ENCODE assay signal across 16 cellular contexts in genomic region chr15:28974142-28974541, GRCh38.
DNase-seq lines count a peak whose midpoint lies in the region; ATAC-seq and TF ChIP-seq lines count a peak whose summit lies in the region.
"Had no signal": no experiment of that assay in that cellular context is flagged by ENCODE, and none has a peak within 500 bp of the region (broad histone marks: within the 10 kb centered on the region; RNA-seq: fewer than 3 reads in every experiment).

No MANE protein-coding gene starts in this region.

- no peaks in the 10 kb centered on the region for H3K27me3 Mint-ChIP-seq in activated naive CD8-positive, alpha-beta T cell
- no peaks in the 10 kb centered on the region for H3K27me3 Mint-ChIP-seq in naive thymus-derived CD8-positive, alpha-beta T cell

- no peaks in the 10 kb centered on the region for H3K9me3 ChIP-seq in transverse colon
- H3K9me3 ChIP-seq: breast epithelium, gastroesophageal sphincter had no signal

- H3K4me3 Mint-ChIP-seq in activated naive CD8-positive, alpha-beta T cell, result peak overlapping the region; percentile 14
- peak overlapping the region; percentile 21 to 79 (median 60) for H3K4me3 Mint-ChIP-seq in naive thymus-derived CD8-positive, alpha-beta T cell
- H3K4me3 Mint-ChIP-seq: CD14-positive monocyte had no signal

- H3K4me3 ChIP-seq in transverse colon, result no peak overlapping the region
- H3K4me3 ChIP-seq: breast epithelium, gastroesophageal sphincter had no signal

- no peaks in the 10 kb centered on the region for H3K27me3 ChIP-seq in transverse colon
- H3K27me3 ChIP-seq: breast epithelium had no signal

- no peak overlapping the region for H3K27ac ChIP-seq in transverse colon
- H3K27ac ChIP-seq: breast epithelium, gastroesophageal sphincter had no signal

- H3K36me3 Mint-ChIP-seq in activated naive CD8-positive, alpha-beta T cell, result no peaks in the 10 kb centered on the region
- peaks cover 0 to 15% (median 2%) of the 10 kb centered on the region in 3 donors for H3K36me3 Mint-ChIP-seq in naive thymus-derived CD8-positive, alpha-beta T cell
- H3K36me3 Mint-ChIP-seq: CD14-positive monocyte had no signal

- TF ChIP-seq POLR2A in transverse colon (IDR thresholded peaks at IDR 0.05), result no peak

- DNase-seq in activated gamma-delta T cell treated with Interleukin-2 at 50 U/mL for 16 hours (peak; percentile 50), activated gamma-delta T cell (lab: John Stamatoyannopoulos, UW) (no peak), transverse colon (peak; percentile 16), pons (ENCODE audit: low spot score) (no peak), C1 segment of cervical spinal cord (lab: John Stamatoyannopoulos, UW) (no peak)
- DNase-seq in naive thymus-derived CD8-positive, alpha-beta T cell, result peak; percentile 23 to 84 (median 68)
- DNase-seq: ACHN, KG1, NCI-H1048, NCI-H2081, trophoblast cell had no signal

- peak; percentile 97 to 98 for ATAC-seq in naive thymus-derived CD8-positive, alpha-beta T cell
- ATAC-seq in GM21786 (IDR thresholded peaks at IDR 0.05; ENCODE audit: unreplicated experiment), result no peak
- ATAC-seq: gastroesophageal sphincter had no signal

- in situ Hi-C loops in transverse colon (cut with MboI; ENCODE audit: low pct_ligation_motif_present in 1 of 4, low pct_unique_long_range_greater_than_20kb in 1 of 4, low sequenced_read_pairs in 3 of 4), result no loop called here

- WGBS in transverse colon (ENCODE audit: low coverage in 1 of 2), 2 donors, result 71 to 84% methylated on average over 1 to 7 of the region's 7 CpGs

- no peak for TF ChIP-seq EP300 in transverse colon (IDR thresholded peaks at IDR 0.05; ENCODE audit: low read depth)

- intact Hi-C loops in transverse colon (cut with DNase I; ENCODE audit: low total_unique reads), result no loop called here

- POLR2A ChIA-PET in naive thymus-derived CD8-positive, alpha-beta T cell (lab: Charles Lee), result interaction anchor here (0.6 to 2.7 kb wide), 14 partner anchors 11 to 88 kb away, joined by 3 to 9 read pairs (median 4); partner anchors contain the start of gene APBA2

- no peak for TF ChIP-seq CTCF in transverse colon (IDR thresholded peaks at IDR 0.05)

- peak overlapping the region; percentile 65 for H3K27ac Mint-ChIP-seq in activated naive CD8-positive, alpha-beta T cell
- peak overlapping the region; percentile 46 to 96 (median 92) for H3K27ac Mint-ChIP-seq in naive thymus-derived CD8-positive, alpha-beta T cell
- H3K27ac Mint-ChIP-seq: CD14-positive monocyte had no signal

- H3K4me1 Mint-ChIP-seq in activated naive CD8-positive, alpha-beta T cell (ENCODE audit: low read depth), result peaks cover 50% of the 10 kb centered on the region
- H3K4me1 Mint-ChIP-seq in naive thymus-derived CD8-positive, alpha-beta T cell, result peaks cover 25 to 71% (median 60%) of the 10 kb centered on the region in 4 donors
- H3K4me1 Mint-ChIP-seq: CD14-positive monocyte had no signal

- no peaks in the 10 kb centered on the region for H3K9me3 Mint-ChIP-seq in activated naive CD8-positive, alpha-beta T cell (ENCODE audit: low read depth)
- H3K9me3 Mint-ChIP-seq in naive thymus-derived CD8-positive, alpha-beta T cell, result no peaks in the 10 kb centered on the region

- no peaks in the 10 kb centered on the region for H3K4me1 ChIP-seq in transverse colon
- H3K4me1 ChIP-seq: breast epithelium had no signal

- H3K36me3 ChIP-seq in transverse colon, result no peaks in the 10 kb centered on the region
- H3K36me3 ChIP-seq: breast epithelium, gastroesophageal sphincter had no signal

Comparison
In these comparisons a context has a peak if more than half of its experiments do, and no peak if none do; other contexts are left out.
1. DNase-seq: peak in activated gamma-delta T cell treated with Interleukin-2 at 50 U/mL for 16 hours (single experiment), naive thymus-derived CD8-positive, alpha-beta T cell (10 of 10) and transverse colon (single experiment); none in activated gamma-delta T cell (single experiment), pons (single experiment) and C1 segment of cervical spinal cord (0 of 14).